ENCODE assay signal across 12 cellular contexts in the genomic region with DNA sequence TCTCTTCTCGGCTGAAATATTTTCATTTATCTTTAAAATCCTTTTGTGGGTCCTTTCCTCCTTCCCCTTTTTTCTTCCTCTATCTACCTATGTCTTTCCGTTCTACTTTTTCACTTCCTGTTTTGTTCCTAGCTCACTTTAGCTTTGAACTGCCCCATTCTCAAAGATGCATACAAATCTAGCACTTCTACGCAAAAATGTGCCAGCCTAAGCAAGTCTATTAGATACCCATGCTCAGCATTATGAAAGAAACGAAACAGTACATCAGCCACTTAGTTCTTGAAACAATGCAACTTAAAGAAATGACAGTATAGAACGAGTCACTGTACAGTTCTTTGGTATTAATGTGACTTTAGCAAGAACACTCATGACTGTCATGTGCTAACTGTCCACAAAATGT. TPM values are rescaled to one million over a fixed set of nuclear protein-coding genes. Genes with fewer than 3 reads are reported as not detected.
DNase-seq lines count a peak whose midpoint lies in the region; ATAC-seq and TF ChIP-seq lines count a peak whose summit lies in the region.
"Had no signal": no experiment of that assay in that cellular context is flagged by ENCODE, and none has a peak within 500 bp of the region (broad histone marks: within the 10 kb centered on the region; RNA-seq: fewer than 3 reads in every experiment).

No MANE protein-coding gene starts in this region.

- H3K4me1 ChIP-seq in spleen = peaks cover 7 to 43% (median 28%) of the 10 kb centered on the region in 6 donors
- H3K4me1 ChIP-seq in H9 (ENCODE audit: insufficient read depth, low read length) = no peaks in the 10 kb centered on the region; the same call in 1 of the 2 replicates

- peaks cover 6% of the 10 kb centered on the region for H3K4me1 Mint-ChIP-seq in activated CD4-positive, alpha-beta T cell treated with anti-CD3 and anti-CD28 coated beads for 36 hours
- H3K4me1 Mint-ChIP-seq in activated CD4-positive, alpha-beta memory T cell treated with anti-CD3 and anti-CD28 coated beads for 36 hours (ENCODE audit: low read depth) = peaks cover 3% of the 10 kb centered on the region
- peaks cover 7% of the 10 kb centered on the region in 2 experiments; a peak in 3 of 4 replicates for H3K4me1 Mint-ChIP-seq in H9

- H4K20me1 ChIP-seq in H9 (ENCODE audit: control insufficient read depth, insufficient read depth, insufficient read length) = no peaks in the 10 kb centered on the region

- no peak overlapping the region for H3K4me2 ChIP-seq in H9 (ENCODE audit: insufficient read depth, insufficient read length, low read length)

- DNase-seq in activated CD4-positive, alpha-beta T cell treated with anti-CD3 and anti-CD28 coated beads for 36 hours = no peak
- no peak for DNase-seq in activated CD4-positive, alpha-beta T cell treated with anti-CD3 and anti-CD28 coated beads, Interleukin-2, amount 50 U/mL, for 1 hour
- DNase-seq in NOMO-1 (lab: John Stamatoyannopoulos, UW; ENCODE audit: unreplicated experiment in 2 of 2) (peak; percentile 77 to 92), spleen (no peak), H9 (no peak), activated gamma-delta T cell treated with Interleukin-2 at 50 U/mL for 16 hours (no peak)
- DNase-seq in activated CD4-positive, alpha-beta memory T cell treated with anti-CD3 and anti-CD28 coated beads for 36 hours = no peak

- H3K9ac ChIP-seq in H9 (ENCODE audit: extremely low read depth, insufficient read length, low read length) = no peak overlapping the region

- no peak overlapping the region for H2AK5ac ChIP-seq in H9 (ENCODE audit: insufficient read length, low read length)

- H3T11ph ChIP-seq in H9 (ENCODE audit: low read length) = no peak overlapping the region

- no peak overlapping the region for H2BK5ac ChIP-seq in H9 (ENCODE audit: insufficient read length, low read length)

- H2BK12ac ChIP-seq in H9 (ENCODE audit: insufficient read length, low read depth, low read length) = no peak overlapping the region

- no peaks in the 10 kb centered on the region for H3K36me3 Mint-ChIP-seq in activated CD4-positive, alpha-beta T cell treated with anti-CD3 and anti-CD28 coated beads for 36 hours (ENCODE audit: low read depth)
- no peaks in the 10 kb centered on the region for H3K36me3 Mint-ChIP-seq in activated CD4-positive, alpha-beta memory T cell treated with anti-CD3 and anti-CD28 coated beads for 36 hours
- H3K36me3 Mint-ChIP-seq in H9 (ENCODE audit: insufficient read depth in 1 of 3, low read depth in 3 of 3) = peaks cover 0 to 5% (median 0%) of the 10 kb centered on the region in 3 experiments; a peak in 1 of 7 replicates
- H3K36me3 Mint-ChIP-seq: activated naive CD4-positive, alpha-beta T cell treated with anti-CD3 and anti-CD28 coated beads, Interleukin-2, amount 50 U/mL, for 72 hours had no signal

- no peak overlapping the region for H3K14ac ChIP-seq in H9 (ENCODE audit: insufficient read depth, low read length)

- H3K27ac Mint-ChIP-seq in activated CD4-positive, alpha-beta T cell treated with anti-CD3 and anti-CD28 coated beads for 36 hours = no peak overlapping the region
- no peak overlapping the region for H3K27ac Mint-ChIP-seq in activated CD4-positive, alpha-beta memory T cell treated with anti-CD3 and anti-CD28 coated beads for 36 hours
- H3K27ac Mint-ChIP-seq in H9 = peak overlapping the region in 1 of 3 experiments; percentile 13; a peak in 2 of 7 replicates
- H3K27ac Mint-ChIP-seq: activated naive CD4-positive, alpha-beta T cell treated with anti-CD3 and anti-CD28 coated beads, Interleukin-2, amount 50 U/mL, for 72 hours had no signal

- H3K23me2 ChIP-seq in H9 (ENCODE audit: insufficient read length, low read depth, low read length, poor library complexity, severe bottlenecking) = no peaks in the 10 kb centered on the region

- H3K27me3 ChIP-seq in spleen (replicated peaks in 1 of 7) (no peaks in the 10 kb centered on the region), H9 (ENCODE audit: insufficient read depth, low read length) (no peaks in the 10 kb centered on the region)

- H2AFZ ChIP-seq in H9 (ENCODE audit: low read length) = no peak overlapping the region

- H2BK15ac ChIP-seq in H9 (ENCODE audit: low read depth, low read length) = no peak overlapping the region

- peak; percentile 42 for ATAC-seq in activated CD4-positive, alpha-beta T cell treated with anti-CD3 and anti-CD28 coated beads for 36 hours
- ATAC-seq in HG02938 (IDR thresholded peaks at IDR 0.05; ENCODE audit: unreplicated experiment) = peak; percentile 51
- ATAC-seq: HCT116 had no signal

- H3K9me3 Mint-ChIP-seq in activated CD4-positive, alpha-beta T cell treated with anti-CD3 and anti-CD28 coated beads for 36 hours (ENCODE audit: low read depth) = no peaks in the 10 kb centered on the region
- no peaks in the 10 kb centered on the region for H3K9me3 Mint-ChIP-seq in activated CD4-positive, alpha-beta memory T cell treated with anti-CD3 and anti-CD28 coated beads for 36 hours
- H3K9me3 Mint-ChIP-seq in H9 = no peaks in the 10 kb centered on the region

- no peak for TF ChIP-seq CTCF in spleen (IDR thresholded peaks at IDR 0.05 in 8 of 11, conservative IDR thresholded peaks at IDR 0.05 in 3 of 11)
- no peak for TF ChIP-seq CTCF in H9 (conservative IDR thresholded peaks at IDR 0.05)

- H3K18ac ChIP-seq in H9 (ENCODE audit: insufficient read length, low read depth, low read length) = no peak overlapping the region

- no peaks in the 10 kb centered on the region for H3K36me3 ChIP-seq in spleen

- 29 to 45% (median 35%) methylated on average over 5 of the region's 5 CpGs for WGBS in spleen, 5 donors
- no CpG with 5 or more reads among the region's 5 CpGs for WGBS in H9 (ENCODE audit: extremely low coverage, insufficient read length, low lambda C conversion rate)

- H2BK120ac ChIP-seq in H9 (ENCODE audit: low read depth, low read length, poor library complexity, severe bottlenecking) = no peak overlapping the region

- no peak overlapping the region for H3K23ac ChIP-seq in H9 (ENCODE audit: insufficient read length, low read depth, low read length)

- H3K56ac ChIP-seq in H9 (ENCODE audit: insufficient read length, low read depth, low read length) = no peak overlapping the region

- H3K79me1 ChIP-seq in H9 (ENCODE audit: insufficient read depth, low read depth, low read length, poor library complexity, severe bottlenecking) = no peaks in the 10 kb centered on the region

- H3K4me3 Mint-ChIP-seq in activated CD4-positive, alpha-beta T cell treated with anti-CD3 and anti-CD28 coated beads for 36 hours = no peak overlapping the region
- no peak overlapping the region for H3K4me3 Mint-ChIP-seq in activated CD4-positive, alpha-beta memory T cell treated with anti-CD3 and anti-CD28 coated beads for 36 hours
- no peak overlapping the region for H3K4me3 Mint-ChIP-seq in H9

- peak overlapping the region in 7 of 8 donors; percentile 5 to 80 (median 61) for H3K27ac ChIP-seq in spleen
- H3K27ac ChIP-seq in H9 (ENCODE audit: insufficient read length, low read depth, low read length) = no peak overlapping the region
- H3K27ac ChIP-seq: 22Rv1, SK-N-MC had no signal

- CTCF ChIA-PET in activated CD4-positive, alpha-beta T cell treated with anti-CD3 and anti-CD28 coated beads for 36 hours (lab: Charles Lee) = no interaction called here
- CTCF ChIA-PET in activated CD4-positive, alpha-beta memory T cell treated with anti-CD3 and anti-CD28 coated beads for 36 hours (lab: Charles Lee) = interaction anchor here (1.0 kb wide), 1 partner anchor 98 kb away, joined by 3 read pairs; no protein-coding TSS in a partner anchor

- no peaks in the 10 kb centered on the region for H3K27me3 Mint-ChIP-seq in activated CD4-positive, alpha-beta T cell treated with anti-CD3 and anti-CD28 coated beads for 36 hours
- peaks cover 2% of the 10 kb centered on the region for H3K27me3 Mint-ChIP-seq in activated CD4-positive, alpha-beta memory T cell treated with anti-CD3 and anti-CD28 coated beads for 36 hours
- H3K27me3 Mint-ChIP-seq in H9 (ENCODE audit: low read depth) = no peaks in the 10 kb centered on the region

- H3K9me3 ChIP-seq in spleen (no peaks in the 10 kb centered on the region), H9 (ENCODE audit: control insufficient read depth, low read depth, low read length) (no peaks in the 10 kb centered on the region)

- no peaks in the 10 kb centered on the region for H3K79me2 ChIP-seq in H9 (ENCODE audit: insufficient read depth, low read length)

- intact Hi-C loops in activated CD4-positive, alpha-beta T cell treated with anti-CD3 and anti-CD28 coated beads for 36 hours (cut with DNase I, micrococcal nuclease) = loop anchor here in 1 of 2 experiments (5.0 kb wide), 1 partner anchor 178 kb away; no protein-coding TSS in a partner anchor
- intact Hi-C loops in spleen (cut with DNase I; ENCODE audit: low total_unique reads) = no loop called here
- intact Hi-C loops in activated CD4-positive, alpha-beta memory T cell treated with anti-CD3 and anti-CD28 coated beads for 36 hours (cut with micrococcal nuclease) = loop anchor here (5.0 kb wide), 1 partner anchor 178 kb away; no protein-coding TSS in a partner anchor

- H4K91ac ChIP-seq in H9 (ENCODE audit: insufficient read length, low read depth, low read length) = no peak overlapping the region

- TF ChIP-seq POLR2A in spleen (IDR thresholded peaks at IDR 0.05) = no peak

- H4K5ac ChIP-seq in H9 (ENCODE audit: insufficient read length, low read depth, low read length) = no peak overlapping the region

- H4K8ac ChIP-seq in H9 (replicated peaks; ENCODE audit: insufficient read length, low read depth, low read length) = no peak overlapping the region

- H3K4me3 ChIP-seq in spleen = no peak overlapping the region
- H3K4me3 ChIP-seq: SK-N-MC had no signal

- POLR2A ChIA-PET in activated CD4-positive, alpha-beta T cell treated with anti-CD3 and anti-CD28 coated beads for 36 hours (lab: Charles Lee) = no interaction called here
- POLR2A ChIA-PET in activated CD4-positive, alpha-beta memory T cell treated with anti-CD3 and anti-CD28 coated beads for 36 hours (lab: Charles Lee) = no interaction called here

- H3K4ac ChIP-seq in H9 (ENCODE audit: low read depth, low read length) = no peak overlapping the region

- no peak overlapping the region for H2BK20ac ChIP-seq in H9 (ENCODE audit: low read depth, low read length, poor library complexity, severe bottlenecking)

RNA-seq across cellular contexts. Expression of gene MARCKS, which starts 47.3 kb away (rescaled TPM):
- total RNA-seq in activated CD4-positive, alpha-beta T cell treated with anti-CD3 and anti-CD28 coated beads for 36 hours = under 1 TPM; 0.27 to 0.42 TPM
- total RNA-seq in spleen (100 to 1,000 TPM in 3 of 7 donors, 10 to 100 TPM in 4; 56.2 to 119 (median 83.1) TPM), H9 (2021) (164 and 165 TPM in 2 replicates)
- polyA plus RNA-seq in spleen = 10 to 100 TPM; 43.4 to 65.1 (median 49.5) TPM
- under 1 TPM; 0.07 to 0.15 TPM for total RNA-seq in activated CD4-positive, alpha-beta memory T cell treated with anti-CD3 and anti-CD28 coated beads for 36 hours

Comparison
In these comparisons a context has a peak if more than half of its experiments do, and no peak if none do; other contexts are left out.
1. DNase-seq: peak in NOMO-1 (2 of 2); none in activated CD4-positive, alpha-beta T cell treated with anti-CD3 and anti-CD28 coated beads for 36 hours (single experiment), activated CD4-positive, alpha-beta T cell treated with anti-CD3 and anti-CD28 coated beads, Interleukin-2, amount 50 U/mL, for 1 hour (single experiment), spleen (single experiment), activated CD4-positive, alpha-beta memory T cell treated with anti-CD3 and anti-CD28 coated beads for 36 hours (single experiment), H9 (single experiment) and activated gamma-delta T cell treated with Interleukin-2 at 50 U/mL for 16 hours (single experiment).
2. RNA of gene MARCKS, which starts 47.3 kb away (total RNA-seq): 164 to 165 TPM in H9 and 56.2 to 119 TPM in spleen; 0.27 to 0.42 TPM in activated CD4-positive, alpha-beta T cell treated with anti-CD3 and anti-CD28 coated beads for 36 hours and 0.07 to 0.15 TPM in activated CD4-positive, alpha-beta memory T cell treated with anti-CD3 and anti-CD28 coated beads for 36 hours; every median in the first group is over 10 times any median in the second.